1 cellular context compared by ENCODE assay signal in the genomic region with DNA sequence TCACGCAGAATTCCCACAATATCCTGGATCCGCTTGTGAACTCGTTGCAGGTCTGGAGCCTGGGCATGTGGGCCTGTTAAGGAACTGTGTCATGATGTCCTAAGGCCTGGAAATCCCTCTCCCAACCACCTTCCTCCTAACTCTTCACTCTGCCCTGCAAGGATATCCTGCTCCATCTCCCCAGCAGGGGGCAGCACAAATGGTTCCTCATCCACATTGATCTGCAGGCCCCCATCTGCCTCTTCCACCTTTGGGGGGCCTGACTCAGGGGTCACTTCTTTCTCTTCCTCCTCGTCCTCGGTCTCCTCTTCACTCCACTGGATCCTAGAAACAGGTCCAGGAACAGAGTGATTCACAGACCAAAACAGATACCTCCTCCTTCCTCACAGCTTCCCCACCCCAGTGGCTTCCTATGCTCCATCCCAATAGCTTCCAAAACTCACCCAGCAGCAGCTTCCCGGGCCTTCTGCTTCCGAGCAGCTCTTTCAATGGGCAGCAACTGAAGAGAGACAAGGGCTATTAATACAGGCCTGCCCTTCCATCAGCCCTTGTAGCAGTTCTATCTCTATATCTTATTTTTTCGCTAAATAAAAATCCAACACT.
A peak's percentile ranks its signal among the peaks of the same experiment; 100 is the strongest.
TF ChIP-seq lines count a peak whose summit lies in the region.

No MANE protein-coding gene starts in this region.

TF ChIP-seq in HepG2, 621 proteins besides CTCF, POLR2A, EP300 and RAD21 (continues in another document):
- TF ChIP-seq ZNF33A (CRISPR knock-in tag; IDR thresholded peaks at IDR 0.05; ENCODE audit: borderline replicate concordance): no peak
- TF ChIP-seq, protein P1, sequence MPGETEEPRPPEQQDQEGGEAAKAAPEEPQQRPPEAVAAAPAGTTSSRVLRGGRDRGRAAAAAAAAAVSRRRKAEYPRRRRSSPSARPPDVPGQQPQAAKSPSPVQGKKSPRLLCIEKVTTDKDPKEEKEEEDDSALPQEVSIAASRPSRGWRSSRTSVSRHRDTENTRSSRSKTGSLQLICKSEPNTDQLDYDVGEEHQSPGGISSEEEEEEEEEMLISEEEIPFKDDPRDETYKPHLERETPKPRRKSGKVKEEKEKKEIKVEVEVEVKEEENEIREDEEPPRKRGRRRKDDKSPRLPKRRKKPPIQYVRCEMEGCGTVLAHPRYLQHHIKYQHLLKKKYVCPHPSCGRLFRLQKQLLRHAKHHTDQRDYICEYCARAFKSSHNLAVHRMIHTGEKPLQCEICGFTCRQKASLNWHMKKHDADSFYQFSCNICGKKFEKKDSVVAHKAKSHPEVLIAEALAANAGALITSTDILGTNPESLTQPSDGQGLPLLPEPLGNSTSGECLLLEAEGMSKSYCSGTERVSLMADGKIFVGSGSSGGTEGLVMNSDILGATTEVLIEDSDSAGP (CRISPR knock-in tag; IDR thresholded peaks at IDR 0.05; ENCODE audit: borderline replicate concordance): peak; percentile 21; the same call in 1 of the 2 replicates
- TF ChIP-seq CCAR2 (optimal IDR thresholded peaks at IDR 0.05; ENCODE audit: low read depth, low read length): no peak
- TF ChIP-seq, protein P2, sequence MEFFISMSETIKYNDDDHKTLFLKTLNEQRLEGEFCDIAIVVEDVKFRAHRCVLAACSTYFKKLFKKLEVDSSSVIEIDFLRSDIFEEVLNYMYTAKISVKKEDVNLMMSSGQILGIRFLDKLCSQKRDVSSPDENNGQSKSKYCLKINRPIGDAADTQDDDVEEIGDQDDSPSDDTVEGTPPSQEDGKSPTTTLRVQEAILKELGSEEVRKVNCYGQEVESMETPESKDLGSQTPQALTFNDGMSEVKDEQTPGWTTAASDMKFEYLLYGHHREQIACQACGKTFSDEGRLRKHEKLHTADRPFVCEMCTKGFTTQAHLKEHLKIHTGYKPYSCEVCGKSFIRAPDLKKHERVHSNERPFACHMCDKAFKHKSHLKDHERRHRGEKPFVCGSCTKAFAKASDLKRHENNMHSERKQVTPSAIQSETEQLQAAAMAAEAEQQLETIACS (CRISPR knock-in tag; IDR thresholded peaks at IDR 0.05): no peak
- no peak for TF ChIP-seq FOXK2 (IDR thresholded peaks at IDR 0.05)
- TF ChIP-seq, protein P3, sequence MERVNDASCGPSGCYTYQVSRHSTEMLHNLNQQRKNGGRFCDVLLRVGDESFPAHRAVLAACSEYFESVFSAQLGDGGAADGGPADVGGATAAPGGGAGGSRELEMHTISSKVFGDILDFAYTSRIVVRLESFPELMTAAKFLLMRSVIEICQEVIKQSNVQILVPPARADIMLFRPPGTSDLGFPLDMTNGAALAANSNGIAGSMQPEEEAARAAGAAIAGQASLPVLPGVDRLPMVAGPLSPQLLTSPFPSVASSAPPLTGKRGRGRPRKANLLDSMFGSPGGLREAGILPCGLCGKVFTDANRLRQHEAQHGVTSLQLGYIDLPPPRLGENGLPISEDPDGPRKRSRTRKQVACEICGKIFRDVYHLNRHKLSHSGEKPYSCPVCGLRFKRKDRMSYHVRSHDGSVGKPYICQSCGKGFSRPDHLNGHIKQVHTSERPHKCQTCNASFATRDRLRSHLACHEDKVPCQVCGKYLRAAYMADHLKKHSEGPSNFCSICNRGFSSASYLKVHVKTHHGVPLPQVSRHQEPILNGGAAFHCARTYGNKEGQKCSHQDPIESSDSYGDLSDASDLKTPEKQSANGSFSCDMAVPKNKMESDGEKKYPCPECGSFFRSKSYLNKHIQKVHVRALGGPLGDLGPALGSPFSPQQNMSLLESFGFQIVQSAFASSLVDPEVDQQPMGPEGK (CRISPR knock-in tag; IDR thresholded peaks at IDR 0.05): 0 out of 2 replicates have a peak, but pooled peaks have one; percentile 65
- TF ChIP-seq ZNF563 (CRISPR knock-in tag; IDR thresholded peaks at IDR 0.05): no peak
- TF ChIP-seq ZNF883 (CRISPR knock-in tag; IDR thresholded peaks at IDR 0.05; ENCODE audit: not compliant biosample characterization): peak; percentile 28
- TF ChIP-seq ZKSCAN5 (CRISPR knock-in tag; IDR thresholded peaks at IDR 0.05): no peak
- no peak for TF ChIP-seq GABPB1 (CRISPR knock-in tag; IDR thresholded peaks at IDR 0.05)
- TF ChIP-seq, protein P4, sequence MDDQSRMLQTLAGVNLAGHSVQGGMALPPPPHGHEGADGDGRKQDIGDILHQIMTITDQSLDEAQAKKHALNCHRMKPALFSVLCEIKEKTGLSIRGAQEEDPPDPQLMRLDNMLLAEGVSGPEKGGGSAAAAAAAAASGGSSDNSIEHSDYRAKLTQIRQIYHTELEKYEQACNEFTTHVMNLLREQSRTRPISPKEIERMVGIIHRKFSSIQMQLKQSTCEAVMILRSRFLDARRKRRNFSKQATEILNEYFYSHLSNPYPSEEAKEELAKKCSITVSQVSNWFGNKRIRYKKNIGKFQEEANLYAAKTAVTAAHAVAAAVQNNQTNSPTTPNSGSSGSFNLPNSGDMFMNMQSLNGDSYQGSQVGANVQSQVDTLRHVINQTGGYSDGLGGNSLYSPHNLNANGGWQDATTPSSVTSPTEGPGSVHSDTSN (CRISPR knock-in tag; IDR thresholded peaks at IDR 0.05; ENCODE audit: borderline replicate concordance): no peak
- TF ChIP-seq, protein P5, sequence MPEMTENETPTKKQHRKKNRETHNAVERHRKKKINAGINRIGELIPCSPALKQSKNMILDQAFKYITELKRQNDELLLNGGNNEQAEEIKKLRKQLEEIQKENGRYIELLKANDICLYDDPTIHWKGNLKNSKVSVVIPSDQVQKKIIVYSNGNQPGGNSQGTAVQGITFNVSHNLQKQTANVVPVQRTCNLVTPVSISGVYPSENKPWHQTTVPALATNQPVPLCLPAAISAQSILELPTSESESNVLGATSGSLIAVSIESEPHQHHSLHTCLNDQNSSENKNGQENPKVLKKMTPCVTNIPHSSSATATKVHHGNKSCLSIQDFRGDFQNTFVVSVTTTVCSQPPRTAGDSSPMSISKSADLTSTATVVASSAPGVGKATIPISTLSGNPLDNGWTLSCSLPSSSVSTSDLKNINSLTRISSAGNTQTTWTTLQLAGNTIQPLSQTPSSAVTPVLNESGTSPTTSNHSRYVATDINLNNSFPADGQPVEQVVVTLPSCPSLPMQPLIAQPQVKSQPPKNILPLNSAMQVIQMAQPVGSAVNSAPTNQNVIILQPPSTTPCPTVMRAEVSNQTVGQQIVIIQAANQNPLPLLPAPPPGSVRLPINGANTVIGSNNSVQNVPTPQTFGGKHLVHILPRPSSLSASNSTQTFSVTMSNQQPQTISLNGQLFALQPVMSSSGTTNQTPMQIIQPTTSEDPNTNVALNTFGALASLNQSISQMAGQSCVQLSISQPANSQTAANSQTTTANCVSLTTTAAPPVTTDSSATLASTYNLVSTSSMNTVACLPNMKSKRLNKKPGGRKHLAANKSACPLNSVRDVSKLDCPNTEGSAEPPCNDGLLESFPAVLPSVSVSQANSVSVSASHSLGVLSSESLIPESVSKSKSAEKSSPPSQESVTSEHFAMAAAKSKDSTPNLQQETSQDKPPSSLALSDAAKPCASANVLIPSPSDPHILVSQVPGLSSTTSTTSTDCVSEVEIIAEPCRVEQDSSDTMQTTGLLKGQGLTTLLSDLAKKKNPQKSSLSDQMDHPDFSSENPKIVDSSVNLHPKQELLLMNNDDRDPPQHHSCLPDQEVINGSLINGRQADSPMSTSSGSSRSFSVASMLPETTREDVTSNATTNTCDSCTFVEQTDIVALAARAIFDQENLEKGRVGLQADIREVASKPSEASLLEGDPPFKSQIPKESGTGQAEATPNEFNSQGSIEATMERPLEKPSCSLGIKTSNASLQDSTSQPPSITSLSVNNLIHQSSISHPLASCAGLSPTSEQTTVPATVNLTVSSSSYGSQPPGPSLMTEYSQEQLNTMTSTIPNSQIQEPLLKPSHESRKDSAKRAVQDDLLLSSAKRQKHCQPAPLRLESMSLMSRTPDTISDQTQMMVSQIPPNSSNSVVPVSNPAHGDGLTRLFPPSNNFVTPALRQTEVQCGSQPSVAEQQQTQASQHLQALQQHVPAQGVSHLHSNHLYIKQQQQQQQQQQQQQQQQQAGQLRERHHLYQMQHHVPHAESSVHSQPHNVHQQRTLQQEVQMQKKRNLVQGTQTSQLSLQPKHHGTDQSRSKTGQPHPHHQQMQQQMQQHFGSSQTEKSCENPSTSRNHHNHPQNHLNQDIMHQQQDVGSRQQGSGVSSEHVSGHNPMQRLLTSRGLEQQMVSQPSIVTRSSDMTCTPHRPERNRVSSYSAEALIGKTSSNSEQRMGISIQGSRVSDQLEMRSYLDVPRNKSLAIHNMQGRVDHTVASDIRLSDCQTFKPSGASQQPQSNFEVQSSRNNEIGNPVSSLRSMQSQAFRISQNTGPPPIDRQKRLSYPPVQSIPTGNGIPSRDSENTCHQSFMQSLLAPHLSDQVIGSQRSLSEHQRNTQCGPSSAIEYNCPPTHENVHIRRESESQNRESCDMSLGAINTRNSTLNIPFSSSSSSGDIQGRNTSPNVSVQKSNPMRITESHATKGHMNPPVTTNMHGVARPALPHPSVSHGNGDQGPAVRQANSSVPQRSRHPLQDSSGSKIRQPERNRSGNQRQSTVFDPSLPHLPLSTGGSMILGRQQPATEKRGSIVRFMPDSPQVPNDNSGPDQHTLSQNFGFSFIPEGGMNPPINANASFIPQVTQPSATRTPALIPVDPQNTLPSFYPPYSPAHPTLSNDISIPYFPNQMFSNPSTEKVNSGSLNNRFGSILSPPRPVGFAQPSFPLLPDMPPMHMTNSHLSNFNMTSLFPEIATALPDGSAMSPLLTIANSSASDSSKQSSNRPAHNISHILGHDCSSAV (CRISPR knock-in tag; IDR thresholded peaks at IDR 0.05; ENCODE audit: borderline replicate concordance): no peak
- TF ChIP-seq ETV5 (CRISPR knock-in tag; IDR thresholded peaks at IDR 0.05; ENCODE audit: borderline replicate concordance): 0 out of 2 replicates have a peak, but pooled peaks have one; percentile 14
- TF ChIP-seq TAF1 (CRISPR knock-in tag; IDR thresholded peaks at IDR 0.05): peak; percentile 3; the same call in 1 of the 2 replicates
- TF ChIP-seq SAP130 (CRISPR knock-in tag; IDR thresholded peaks at IDR 0.05; ENCODE audit: low read depth): no peak
- TF ChIP-seq PCBP1 (IDR thresholded peaks at IDR 0.05; ENCODE audit: borderline replicate concordance, low read depth, low read length): no peak
- no peak for TF ChIP-seq ZNF230 (CRISPR knock-in tag; IDR thresholded peaks at IDR 0.05)
- TF ChIP-seq SMC3 (IDR thresholded peaks at IDR 0.05; ENCODE audit: low read length): peak; percentile 56
- no peak for TF ChIP-seq ZFP90 (CRISPR knock-in tag; IDR thresholded peaks at IDR 0.05; ENCODE audit: borderline replicate concordance)
- TF ChIP-seq HNRNPLL (IDR thresholded peaks at IDR 0.05; ENCODE audit: low read depth, low read length, poor library complexity, severe bottlenecking): no peak
- TF ChIP-seq FOXC1 (CRISPR knock-in tag; IDR thresholded peaks at IDR 0.05; ENCODE audit: borderline replicate concordance): no peak
- no peak for TF ChIP-seq KAT7 (CRISPR knock-in tag; IDR thresholded peaks at IDR 0.05; ENCODE audit: borderline replicate concordance)
- TF ChIP-seq, protein P6, sequence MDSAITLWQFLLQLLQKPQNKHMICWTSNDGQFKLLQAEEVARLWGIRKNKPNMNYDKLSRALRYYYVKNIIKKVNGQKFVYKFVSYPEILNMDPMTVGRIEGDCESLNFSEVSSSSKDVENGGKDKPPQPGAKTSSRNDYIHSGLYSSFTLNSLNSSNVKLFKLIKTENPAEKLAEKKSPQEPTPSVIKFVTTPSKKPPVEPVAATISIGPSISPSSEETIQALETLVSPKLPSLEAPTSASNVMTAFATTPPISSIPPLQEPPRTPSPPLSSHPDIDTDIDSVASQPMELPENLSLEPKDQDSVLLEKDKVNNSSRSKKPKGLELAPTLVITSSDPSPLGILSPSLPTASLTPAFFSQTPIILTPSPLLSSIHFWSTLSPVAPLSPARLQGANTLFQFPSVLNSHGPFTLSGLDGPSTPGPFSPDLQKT (CRISPR knock-in tag; IDR thresholded peaks at IDR 0.05; ENCODE audit: borderline replicate concordance): no peak
- TF ChIP-seq ZNF317 (CRISPR knock-in tag; IDR thresholded peaks at IDR 0.05): no peak
- TF ChIP-seq ZNF329 (CRISPR knock-in tag; IDR thresholded peaks at IDR 0.05; ENCODE audit: low read depth): no peak
- no peak for TF ChIP-seq SNAPC2 (CRISPR knock-in tag; IDR thresholded peaks at IDR 0.05)
- TF ChIP-seq TEAD3 (CRISPR knock-in tag; optimal IDR thresholded peaks at IDR 0.05; ENCODE audit: borderline replicate concordance): peak; percentile 17
- no peak for TF ChIP-seq NFE2 (CRISPR knock-in tag; IDR thresholded peaks at IDR 0.05)
- TF ChIP-seq ZNF776 (CRISPR knock-in tag; IDR thresholded peaks at IDR 0.05): no peak
- no peak for TF ChIP-seq STAG1 (CRISPR knock-in tag; IDR thresholded peaks at IDR 0.05)
- TF ChIP-seq ZNF766 (CRISPR knock-in tag; IDR thresholded peaks at IDR 0.05; ENCODE audit: borderline replicate concordance): no peak
- TF ChIP-seq ZNF546 (CRISPR knock-in tag; conservative IDR thresholded peaks at IDR 0.05): no peak
- TF ChIP-seq ZFX (CRISPR knock-in tag; IDR thresholded peaks at IDR 0.05; ENCODE audit: low read depth): peak; percentile 51; the same call in 1 of the 2 replicates
- TF ChIP-seq, protein P7, sequence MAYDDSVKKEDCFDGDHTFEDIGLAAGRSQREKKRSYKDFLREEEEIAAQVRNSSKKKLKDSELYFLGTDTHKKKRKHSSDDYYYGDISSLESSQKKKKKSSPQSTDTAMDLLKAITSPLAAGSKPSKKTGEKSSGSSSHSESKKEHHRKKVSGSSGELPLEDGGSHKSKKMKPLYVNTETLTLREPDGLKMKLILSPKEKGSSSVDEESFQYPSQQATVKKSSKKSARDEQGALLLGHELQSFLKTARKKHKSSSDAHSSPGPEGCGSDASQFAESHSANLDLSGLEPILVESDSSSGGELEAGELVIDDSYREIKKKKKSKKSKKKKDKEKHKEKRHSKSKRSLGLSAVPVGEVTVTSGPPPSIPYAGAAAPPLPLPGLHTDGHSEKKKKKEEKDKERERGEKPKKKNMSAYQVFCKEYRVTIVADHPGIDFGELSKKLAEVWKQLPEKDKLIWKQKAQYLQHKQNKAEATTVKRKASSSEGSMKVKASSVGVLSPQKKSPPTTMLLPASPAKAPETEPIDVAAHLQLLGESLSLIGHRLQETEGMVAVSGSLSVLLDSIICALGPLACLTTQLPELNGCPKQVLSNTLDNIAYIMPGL (CRISPR knock-in tag; IDR thresholded peaks at IDR 0.05; ENCODE audit: borderline replicate concordance in 1 of 2, low read depth in 1 of 2): peak; percentile 21 to 52; a peak in 1 of 4 replicates
- no peak for TF ChIP-seq MTF2 (CRISPR knock-in tag; IDR thresholded peaks at IDR 0.05; ENCODE audit: borderline replicate concordance)
- TF ChIP-seq ZNF101 (CRISPR knock-in tag; IDR thresholded peaks at IDR 0.05; ENCODE audit: borderline replicate concordance, low read depth): no peak
- TF ChIP-seq AHR (CRISPR knock-in tag; IDR thresholded peaks at IDR 0.05): 0 out of 2 replicates have a peak, but pooled peaks have one; percentile 19
- TF ChIP-seq, protein P8, sequence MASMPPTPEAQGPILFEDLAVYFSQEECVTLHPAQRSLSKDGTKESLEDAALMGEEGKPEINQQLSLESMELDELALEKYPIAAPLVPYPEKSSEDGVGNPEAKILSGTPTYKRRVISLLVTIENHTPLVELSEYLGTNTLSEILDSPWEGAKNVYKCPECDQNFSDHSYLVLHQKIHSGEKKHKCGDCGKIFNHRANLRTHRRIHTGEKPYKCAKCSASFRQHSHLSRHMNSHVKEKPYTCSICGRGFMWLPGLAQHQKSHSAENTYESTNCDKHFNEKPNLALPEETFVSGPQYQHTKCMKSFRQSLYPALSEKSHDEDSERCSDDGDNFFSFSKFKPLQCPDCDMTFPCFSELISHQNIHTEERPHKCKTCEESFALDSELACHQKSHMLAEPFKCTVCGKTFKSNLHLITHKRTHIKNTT (CRISPR knock-in tag; IDR thresholded peaks at IDR 0.05): no peak
- no peak for TF ChIP-seq ZNF224 (CRISPR knock-in tag; IDR thresholded peaks at IDR 0.05)
